Comparison of ENCODE assay signal across 8 cellular contexts in genomic region chr10:103772096-103772845, GRCh38.
DNase-seq lines count a peak whose midpoint lies in the region; ATAC-seq and TF ChIP-seq lines count a peak whose summit lies in the region.

No MANE protein-coding gene starts in this region.

- BruUV-seq in IMR-90 (replicated peaks; lab: Mats Ljungman, UMichigan) = no TSS peak

- no peak overlapping the region for H2BK20ac ChIP-seq in IMR-90 (ENCODE audit: low read depth, low read length)

- no peak overlapping the region for H3K18ac ChIP-seq in IMR-90 (ENCODE audit: low read depth, low read length)

- peak overlapping the region; percentile 54 for H2BK120ac ChIP-seq in IMR-90 (ENCODE audit: low read depth, low read length)

- H2BK15ac ChIP-seq in IMR-90 (ENCODE audit: low read depth, low read length) = no peak overlapping the region

- H2AK9ac ChIP-seq in IMR-90 (replicated peaks; ENCODE audit: low read depth, low read length, poor library complexity) = peak overlapping the region; percentile 94

- H3K4me1 ChIP-seq in IMR-90 (ENCODE audit: control insufficient read depth, insufficient read depth, low read length) (peaks cover 8% of the 10 kb centered on the region; the same call in 1 of the 2 replicates), smooth muscle cell (ENCODE audit: low read depth) (peaks cover 14% of the 10 kb centered on the region)

- in situ Hi-C loops in IMR-90 (cut with MboI; ENCODE audit: low sequenced_read_pairs) = no loop called here

- peak overlapping the region in 1 of 2 experiments; percentile 70; a peak in 1 of 4 replicates for H4K8ac ChIP-seq in IMR-90 (ENCODE audit: low read depth in 2 of 2, low read length in 2 of 2)

- DNase-seq in D341Med (ENCODE audit: low spot score) = peak; percentile 42
- DNase-seq in IMR-90 = peak; percentile 98
- peak; percentile 42 for DNase-seq in T-helper 9 cell
- peak; percentile 70 for DNase-seq in brain pericyte (ENCODE audit: low read depth, low spot score)
- DNase-seq in smooth muscle cell (lab: John Stamatoyannopoulos, UW; ENCODE audit: unreplicated experiment) = peak; percentile 37
- DNase-seq in NCI-H2081 (lab: John Stamatoyannopoulos, UW) = no peak

- H4K20me1 ChIP-seq in IMR-90 (ENCODE audit: insufficient read depth, low read length) (peaks cover 4% of the 10 kb centered on the region; the same call in 1 of the 2 replicates), smooth muscle cell (ENCODE audit: low read depth) (peaks cover 15% of the 10 kb centered on the region)

- H3K9me3 ChIP-seq in IMR-90 (ENCODE audit: control insufficient read depth, insufficient read depth, low read length) (no peaks in the 10 kb centered on the region), iPS-18c (ENCODE audit: control insufficient read depth, insufficient read depth, low read length) (no peaks in the 10 kb centered on the region), smooth muscle cell (replicated peaks; ENCODE audit: low read depth) (no peaks in the 10 kb centered on the region)

- POLR2A ChIA-PET in IMR-90 (lab: Charles Lee; ENCODE audit: unreplicated experiment) = no interaction called here

- peaks cover 34% of the 10 kb centered on the region for H3K79me2 ChIP-seq in smooth muscle cell (ENCODE audit: low read depth)

- H4K91ac ChIP-seq in IMR-90 (ENCODE audit: insufficient read depth, low read depth, low read length) = peak overlapping the region; percentile 26

- peaks cover 3 to 26% of the 10 kb centered on the region in 2 experiments; a peak in 2 of 4 replicates for H3K79me1 ChIP-seq in IMR-90 (ENCODE audit: low read depth in 1 of 2, low read length in 2 of 2)

- CTCF ChIA-PET in IMR-90 (lab: Yijun Ruan, JAX) = interaction anchor here (0.8 to 1.1 kb wide), 3 partner anchors 9 to 82 kb away, joined by 3 to 4 read pairs (median 3); no protein-coding TSS in a partner anchor

- H3K4me3 ChIP-seq in IMR-90 (ENCODE audit: insufficient read depth, low read depth, low read length) (0 out of 2 replicates have a peak overlapping the region, but pooled peaks have one; percentile 4), iPS-18c (ENCODE audit: insufficient read depth, low read depth, low read length) (peak overlapping the region; percentile 55), smooth muscle cell (peak overlapping the region; percentile 35)

- H3K4me2 ChIP-seq in IMR-90 (ENCODE audit: low read depth, low read length) (peak overlapping the region; percentile 49), smooth muscle cell (peak overlapping the region; percentile 65)

- H3K9ac ChIP-seq in IMR-90 (ENCODE audit: low read depth, low read length) = peak overlapping the region; percentile 7; the same call in 1 of the 2 replicates
- no peak overlapping the region for H3K9ac ChIP-seq in smooth muscle cell (ENCODE audit: low read depth)

- no peak overlapping the region for H4K5ac ChIP-seq in IMR-90 (ENCODE audit: low read depth, low read length)

- H3K36me3 ChIP-seq in IMR-90 (ENCODE audit: control insufficient read depth, insufficient read depth, low read length) (no peaks in the 10 kb centered on the region), smooth muscle cell (ENCODE audit: low read depth) (no peaks in the 10 kb centered on the region)

- TF ChIP-seq CTCF in IMR-90 (conservative IDR thresholded peaks at IDR 0.05; ENCODE audit: low read depth, low read length) (no peak), smooth muscle cell (IDR thresholded peaks at IDR 0.05; ENCODE audit: borderline replicate concordance, insufficient read depth, poor library complexity, severe bottlenecking) (no peak)

- intact Hi-C loops in IMR-90 (cut with micrococcal nuclease) = loop anchor here (1.0 to 5.0 kb wide), 2 partner anchors 33 to 80 kb away; no protein-coding TSS in a partner anchor

- WGBS in IMR-90 (ENCODE audit: extremely low coverage in 2 of 2, insufficient read length in 1 of 2), 2 experiments = 1% methylated on average over 15 of the region's 28 CpGs; no CpG with 5 or more reads in 1 of the 2 experiments
- 3% methylated on average over 20 of the region's 28 CpGs for WGBS in smooth muscle cell (ENCODE audit: low lambda C conversion rate)

- H3K56ac ChIP-seq in IMR-90 (ENCODE audit: extremely low read depth, insufficient read depth, low read length) = no peak overlapping the region

- TF ChIP-seq POLR2A in IMR-90 (IDR thresholded peaks at IDR 0.05; ENCODE audit: low read depth, low read length) = peak; percentile 20; the same call in 1 of the 2 replicates

- H3K14ac ChIP-seq in IMR-90 (replicated peaks; ENCODE audit: low read depth, low read length) = peak overlapping the region; percentile 85

- peak overlapping the region; percentile 23; the same call in 1 of the 2 replicates for H3K23ac ChIP-seq in IMR-90 (ENCODE audit: low read depth, low read length)

- H3F3A ChIP-seq in smooth muscle cell (ENCODE audit: low read depth) = peaks cover 40% of the 10 kb centered on the region

- peak overlapping the region; percentile 93 for H2AFZ ChIP-seq in IMR-90 (replicated peaks; ENCODE audit: low read length, poor library complexity)
- no peak overlapping the region for H2AFZ ChIP-seq in smooth muscle cell (ENCODE audit: low read depth)

- H3K9me1 ChIP-seq in IMR-90 (ENCODE audit: insufficient read depth, low read length) = peaks cover 6% of the 10 kb centered on the region; the same call in 1 of the 2 replicates

- peak overlapping the region; percentile 61 for H3K4ac ChIP-seq in IMR-90 (ENCODE audit: low read depth, low read length)

- H3K27ac ChIP-seq in IMR-90 (ENCODE audit: insufficient read depth, low read length) (peak overlapping the region; percentile 26), smooth muscle cell (ENCODE audit: low read depth) (peak overlapping the region; percentile 80)

- ATAC-seq in GM21381 (IDR thresholded peaks at IDR 0.05; ENCODE audit: unreplicated experiment) (peak; percentile 73), IMR-90 (ENCODE audit: low read depth) (peak; percentile 98)

- H2BK5ac ChIP-seq in IMR-90 (ENCODE audit: low read depth, low read length, poor library complexity, severe bottlenecking) = peak overlapping the region; percentile 19

- dilution Hi-C loops in IMR-90 (cut with HindIII; ENCODE audit: low sequenced_read_pairs, unreplicated experiment) = no loop called here

- no peak overlapping the region for H2AK5ac ChIP-seq in IMR-90 (ENCODE audit: low read depth, low read length)

- H3K27me3 ChIP-seq in IMR-90 (ENCODE audit: control insufficient read depth, insufficient read depth, low read length) (no peaks in the 10 kb centered on the region), smooth muscle cell (ENCODE audit: low read depth) (no peaks in the 10 kb centered on the region)

- TF ChIP-seq RAD21 in IMR-90 (IDR thresholded peaks at IDR 0.05; ENCODE audit: low read length) = peak; percentile 4; the same call in 1 of the 2 replicates

TF ChIP-seq in IMR-90, 13 proteins besides CTCF, POLR2A, EP300 and RAD21:
- TF ChIP-seq SMC3 (IDR thresholded peaks at IDR 0.05; ENCODE audit: low read depth, low read length) = peak; percentile 33; the same call in 1 of the 2 replicates
- TF ChIP-seq, protein P1, sequence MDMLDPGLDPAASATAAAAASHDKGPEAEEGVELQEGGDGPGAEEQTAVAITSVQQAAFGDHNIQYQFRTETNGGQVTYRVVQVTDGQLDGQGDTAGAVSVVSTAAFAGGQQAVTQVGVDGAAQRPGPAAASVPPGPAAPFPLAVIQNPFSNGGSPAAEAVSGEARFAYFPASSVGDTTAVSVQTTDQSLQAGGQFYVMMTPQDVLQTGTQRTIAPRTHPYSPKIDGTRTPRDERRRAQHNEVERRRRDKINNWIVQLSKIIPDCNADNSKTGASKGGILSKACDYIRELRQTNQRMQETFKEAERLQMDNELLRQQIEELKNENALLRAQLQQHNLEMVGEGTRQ (IDR thresholded peaks at IDR 0.05; ENCODE audit: low read depth, low read length) = no peak
- peak; percentile 77 for TF ChIP-seq MAFK (IDR thresholded peaks at IDR 0.05; ENCODE audit: low read depth, low read length)
- TF ChIP-seq BHLHE40 (IDR thresholded peaks at IDR 0.05; ENCODE audit: low read depth, low read length) = peak; percentile 92
- TF ChIP-seq MXI1 (IDR thresholded peaks at IDR 0.05; ENCODE audit: borderline replicate concordance, low read depth, low read length) = peak; percentile 83
- TF ChIP-seq FOS (IDR thresholded peaks at IDR 0.05; ENCODE audit: low read depth, low read length) = peak; percentile 46
- peak; percentile 51 for TF ChIP-seq MAZ (IDR thresholded peaks at IDR 0.05; ENCODE audit: borderline replicate concordance, low read depth, low read length)
- TF ChIP-seq RCOR1 (IDR thresholded peaks at IDR 0.05; ENCODE audit: insufficient replicate concordance, low read length) = peak; percentile 93
- no peak for TF ChIP-seq RFX5 (IDR thresholded peaks at IDR 0.05; ENCODE audit: low read depth, low read length)
- peak; percentile 44; the same call in 1 of the 2 replicates for TF ChIP-seq NFE2L2 (IDR thresholded peaks at IDR 0.05; ENCODE audit: low read depth, low read length)

Comparison
In these comparisons a context has a peak if more than half of its experiments do, and no peak if none do; other contexts are left out.
1. DNase-seq: peak in D341Med (single experiment), IMR-90 (single experiment), T-helper 9 cell (single experiment), brain pericyte (single experiment) and smooth muscle cell (single experiment); none in NCI-H2081 (0 of 2).
2. H3K4me3 ChIP-seq: peak in every context shown above with its lines; median percentile 55 in iPS-18c; 35 in smooth muscle cell; 4 in IMR-90.